19 cellular contexts compared by ENCODE assay signal in the genomic region with DNA sequence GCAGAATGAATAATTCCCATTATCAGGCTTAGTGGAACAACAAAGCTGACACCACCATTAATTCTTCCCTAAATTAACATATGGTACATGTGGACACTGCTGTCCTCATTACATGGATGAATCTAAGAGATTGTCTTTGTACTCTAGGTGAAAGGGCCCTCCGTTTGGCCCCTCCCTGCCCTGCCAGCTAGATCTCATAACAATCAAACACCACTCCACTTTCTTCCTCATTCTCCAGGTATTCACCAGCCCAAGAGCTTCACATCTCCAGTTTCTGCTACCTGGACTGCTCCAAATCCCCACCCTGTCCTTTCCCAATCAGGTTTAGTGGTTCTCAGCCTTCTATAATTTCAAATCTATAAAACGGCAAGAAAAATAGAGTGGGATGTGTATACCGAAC. TPM values are rescaled to one million over a fixed set of nuclear protein-coding genes. Genes with fewer than 3 reads are reported as not detected.
DNase-seq lines count a peak whose midpoint lies in the region; ATAC-seq, FAIRE-seq and TF ChIP-seq lines count a peak whose summit lies in the region.
"Had no signal": no experiment of that assay in that cellular context is flagged by ENCODE, and none has a peak within 500 bp of the region (broad histone marks: within the 10 kb centered on the region; RNA-seq: fewer than 3 reads in every experiment).

No MANE protein-coding gene starts in this region.

- DNase-seq in A549 (ENCODE audit: low read depth in 1 of 2, low spot score in 1 of 2) (no peak), Calu3 (no peak), colonic mucosa (peak; percentile 78), DMS114 treated with DMSO at 0.1 percent for 48 hours (lab: John Stamatoyannopoulos, UW; ENCODE audit: unreplicated experiment) (no peak), thyroid gland (no peak)
- DNase-seq in activated CD4-positive, alpha-beta T cell treated with anti-CD3 and anti-CD28 coated beads, Interleukin-2, amount 10 ng/mL, durations not matched to agents 24 days and 14 days, result no peak
- DNase-seq in stimulated activated naive CD8-positive, alpha-beta T cell treated with anti-CD3 and anti-CD28 coated beads, Interleukin-15, amount 100 ng/mL, for 72 hours, result no peak
- DNase-seq: activated CD4-positive, alpha-beta T cell treated with anti-CD3 and anti-CD28 coated beads for 36 hours; glutamatergic neuron; GOT3; left cardiac atrium; NCI-H69; stimulated activated CD4-positive, alpha-beta T cell treated with anti-CD3 and anti-CD28 coated beads, Interleukin-12 subunit alpha, Interleukin-12 subunit beta, amount 100 ng/mL, for 4 hours had no signal

- peaks cover 7% of the 10 kb centered on the region; the same call in 1 of the 3 replicates for H3K4me1 ChIP-seq in A549
- no peaks in the 10 kb centered on the region for H3K4me1 ChIP-seq in colonic mucosa
- peaks cover 4 to 17% of the 10 kb centered on the region in 2 donors for H3K4me1 ChIP-seq in mucosa of rectum (ENCODE audit: control insufficient read depth in 2 of 2, insufficient read depth in 2 of 2, low read length in 2 of 2)
- peaks cover 0 to 8% of the 10 kb centered on the region in 2 donors for H3K4me1 ChIP-seq in thyroid gland

- peak overlapping the region; percentile 77; the same call in 2 of the 3 replicates for H3K4me2 ChIP-seq in A549

- no peak for ATAC-seq in A549
- ATAC-seq in stimulated activated naive CD8-positive, alpha-beta T cell treated with anti-CD3 and anti-CD28 coated beads, Interleukin-15, amount 100 ng/mL, for 72 hours, result no peak
- ATAC-seq: activated CD4-positive, alpha-beta T cell treated with anti-CD3 and anti-CD28 coated beads for 36 hours; activated T-helper 17 cell treated with anti-CD3 and anti-CD28 coated beads, Interleukin-2, amount 50 U/mL, for 72 hours; left cardiac atrium; Right ventricle myocardium inferior had no signal

- 79% methylated on average over 3 of the region's 3 CpGs for WGBS in A549 (ENCODE audit: missing lambda C conversion rate)
- 91 to 93% methylated on average over 3 of the region's 3 CpGs for WGBS in thyroid gland, 2 donors

- TF ChIP-seq EP300 in A549 (IDR thresholded peaks at IDR 0.05), result no peak

- no peak for TF ChIP-seq POLR2A in A549 (IDR thresholded peaks at IDR 0.05; ENCODE audit: low read length)
- no peak for TF ChIP-seq POLR2A in thyroid gland (IDR thresholded peaks at IDR 0.05)

- intact Hi-C loops in Calu3 (cut with micrococcal nuclease; ENCODE audit: unreplicated experiment), result loop anchor here (5.0 kb wide), 1 partner anchor 35 kb away; a partner anchor contains a TSS
- intact Hi-C loops in colonic mucosa (cut with DNase I), result no loop called here
- intact Hi-C loops in activated CD4-positive, alpha-beta T cell treated with anti-CD3 and anti-CD28 coated beads, Interleukin-2, amount 10 ng/mL, durations not matched to agents 24 days and 14 days (cut with micrococcal nuclease), result no loop called here
- intact Hi-C loops in thyroid gland (cut with DNase I), result no loop called here

- no peak overlapping the region for H3K4me3 ChIP-seq in A549
- no peak overlapping the region for H3K4me3 ChIP-seq in colonic mucosa
- peak overlapping the region; percentile 1 to 99 for H3K4me3 ChIP-seq in mucosa of rectum (ENCODE audit: low read length in 2 of 2)
- H3K4me3 ChIP-seq in thyroid gland (replicated peaks in 1 of 3), result no peak overlapping the region

- POLR2A ChIA-PET in A549 (lab: Yijun Ruan, JAX), result no interaction called here

- H3K4me1 Mint-ChIP-seq in Calu3 (ENCODE audit: low read depth, unreplicated experiment), result peaks cover 41% of the 10 kb centered on the region
- peaks cover 28% of the 10 kb centered on the region for H3K4me1 Mint-ChIP-seq in activated CD4-positive, alpha-beta T cell treated with anti-CD3 and anti-CD28 coated beads, Interleukin-2, amount 10 ng/mL, durations not matched to agents 24 days and 14 days
- peaks cover 50% of the 10 kb centered on the region for H3K4me1 Mint-ChIP-seq in stimulated activated naive CD8-positive, alpha-beta T cell treated with anti-CD3 and anti-CD28 coated beads, Interleukin-15, amount 100 ng/mL, for 72 hours

- no peak for TF ChIP-seq RAD21 in A549 (conservative IDR thresholded peaks at IDR 0.05 in 1 of 2, IDR thresholded peaks at IDR 0.05 in 1 of 2)

- H3K36me3 Mint-ChIP-seq in Calu3 (ENCODE audit: insufficient read depth, unreplicated experiment), result peaks cover 25% of the 10 kb centered on the region
- peaks cover 14% of the 10 kb centered on the region for H3K36me3 Mint-ChIP-seq in activated CD4-positive, alpha-beta T cell treated with anti-CD3 and anti-CD28 coated beads, Interleukin-2, amount 10 ng/mL, durations not matched to agents 24 days and 14 days (ENCODE audit: low read depth)

- H3K9ac ChIP-seq in colonic mucosa (ENCODE audit: low read depth in 2 of 2, low read length in 2 of 2), result peak overlapping the region in 1 of 2 donors; percentile 10
- H3K9ac ChIP-seq in mucosa of rectum (ENCODE audit: low read depth in 1 of 2, low read length in 2 of 2), result peak overlapping the region in 1 of 2 donors; percentile 9

- no peaks in the 10 kb centered on the region for H3K27me3 ChIP-seq in colonic mucosa
- no peaks in the 10 kb centered on the region for H3K27me3 ChIP-seq in mucosa of rectum (ENCODE audit: control insufficient read depth in 2 of 2, insufficient read depth in 2 of 2, low read length in 2 of 2)
- no peaks in the 10 kb centered on the region for H3K27me3 ChIP-seq in thyroid gland

- H3K9me3 ChIP-seq in A549 (no peaks in the 10 kb centered on the region), colonic mucosa (no peaks in the 10 kb centered on the region), mucosa of rectum (ENCODE audit: control insufficient read depth in 2 of 2, low read length in 2 of 2) (no peaks in the 10 kb centered on the region), thyroid gland (no peaks in the 10 kb centered on the region)

- BruUV-seq in Calu3 (replicated peaks; lab: Mats Ljungman, UMichigan), result no TSS peak

- H3K9me3 Mint-ChIP-seq in Calu3 (ENCODE audit: low read depth, unreplicated experiment), result no peaks in the 10 kb centered on the region
- H3K9me3 Mint-ChIP-seq in activated CD4-positive, alpha-beta T cell treated with anti-CD3 and anti-CD28 coated beads, Interleukin-2, amount 10 ng/mL, durations not matched to agents 24 days and 14 days, result no peaks in the 10 kb centered on the region
- H3K9me3 Mint-ChIP-seq in stimulated activated naive CD8-positive, alpha-beta T cell treated with anti-CD3 and anti-CD28 coated beads, Interleukin-15, amount 100 ng/mL, for 72 hours, result peaks cover 0 to 4% of the 10 kb centered on the region in 2 donors
- H3K9me3 Mint-ChIP-seq: activated T-helper 17 cell treated with anti-CD3 and anti-CD28 coated beads, Interleukin-2, amount 50 U/mL, for 72 hours had no signal

- no peak for FAIRE-seq in A549 (lab: Jason Lieb, UNC)
- FAIRE-seq: endometrium, TTC549 had no signal

- H3K27ac Mint-ChIP-seq in Calu3 (ENCODE audit: unreplicated experiment), result peak overlapping the region; percentile 56
- no peak overlapping the region for H3K27ac Mint-ChIP-seq in activated CD4-positive, alpha-beta T cell treated with anti-CD3 and anti-CD28 coated beads, Interleukin-2, amount 10 ng/mL, durations not matched to agents 24 days and 14 days
- H3K27ac Mint-ChIP-seq in stimulated activated naive CD8-positive, alpha-beta T cell treated with anti-CD3 and anti-CD28 coated beads, Interleukin-15, amount 100 ng/mL, for 72 hours, result no peak overlapping the region
- H3K27ac Mint-ChIP-seq: activated CD4-positive, alpha-beta T cell treated with anti-CD3 and anti-CD28 coated beads for 36 hours; activated T-helper 17 cell treated with anti-CD3 and anti-CD28 coated beads, Interleukin-2, amount 50 U/mL, for 72 hours; brain had no signal

- CTCF ChIA-PET in A549 (lab: Yijun Ruan, JAX), result no interaction called here
- CTCF ChIA-PET in Calu3 (lab: Charles Lee), result interaction anchor here (2.2 kb wide), 1 partner anchor 10 kb away, joined by 10 read pairs; no protein-coding TSS in a partner anchor

- H3K27me3 Mint-ChIP-seq in Calu3 (ENCODE audit: unreplicated experiment), result no peaks in the 10 kb centered on the region
- H3K27me3 Mint-ChIP-seq in activated CD4-positive, alpha-beta T cell treated with anti-CD3 and anti-CD28 coated beads, Interleukin-2, amount 10 ng/mL, durations not matched to agents 24 days and 14 days, result peaks cover 2% of the 10 kb centered on the region
- no peaks in the 10 kb centered on the region for H3K27me3 Mint-ChIP-seq in stimulated activated naive CD8-positive, alpha-beta T cell treated with anti-CD3 and anti-CD28 coated beads, Interleukin-15, amount 100 ng/mL, for 72 hours
- H3K27me3 Mint-ChIP-seq: activated CD4-positive, alpha-beta T cell treated with anti-CD3 and anti-CD28 coated beads for 36 hours; activated T-helper 17 cell treated with anti-CD3 and anti-CD28 coated beads, Interleukin-2, amount 50 U/mL, for 72 hours had no signal

- peak overlapping the region; percentile 77 for H3K4me3 Mint-ChIP-seq in Calu3 (ENCODE audit: low read depth, unreplicated experiment)
- no peak overlapping the region for H3K4me3 Mint-ChIP-seq in activated CD4-positive, alpha-beta T cell treated with anti-CD3 and anti-CD28 coated beads, Interleukin-2, amount 10 ng/mL, durations not matched to agents 24 days and 14 days
- no peak overlapping the region for H3K4me3 Mint-ChIP-seq in stimulated activated naive CD8-positive, alpha-beta T cell treated with anti-CD3 and anti-CD28 coated beads, Interleukin-15, amount 100 ng/mL, for 72 hours
- H3K4me3 Mint-ChIP-seq: activated CD4-positive, alpha-beta T cell treated with anti-CD3 and anti-CD28 coated beads for 36 hours had no signal

- TF ChIP-seq CTCF in A549 (IDR thresholded peaks at IDR 0.05), result no peak
- TF ChIP-seq CTCF in Calu3 (IDR thresholded peaks at IDR 0.05; ENCODE audit: unreplicated experiment), result no peak
- TF ChIP-seq CTCF in colonic mucosa (IDR thresholded peaks at IDR 0.05), result no peak
- no peak for TF ChIP-seq CTCF in thyroid gland (IDR thresholded peaks at IDR 0.05)

- H3K27ac ChIP-seq in A549 (no peak overlapping the region), colonic mucosa (peak overlapping the region; percentile 41), mucosa of rectum (ENCODE audit: low read depth in 2 of 2, low read length in 2 of 2) (peak overlapping the region; percentile 8 to 26), thyroid gland (no peak overlapping the region)

- no peaks in the 10 kb centered on the region for H3K36me3 ChIP-seq in colonic mucosa
- H3K36me3 ChIP-seq in mucosa of rectum (ENCODE audit: control insufficient read depth in 2 of 2, insufficient read depth in 2 of 2, low read length in 2 of 2), result peaks cover 3 to 10% of the 10 kb centered on the region in 2 donors
- H3K36me3 ChIP-seq in thyroid gland, result no peaks in the 10 kb centered on the region

RNA-seq across cellular contexts. Expression of a gene that starts 3.8 kb away (rescaled TPM):
- polyA plus RNA-seq in A549 (2011; rRNA removed), result 85.2 and 113 TPM in 2 replicates
- 11.7 and 13.4 TPM in 2 replicates for polyA plus RNA-seq in A549 (2012; cell fraction: cytosol; rRNA removed)
- 4.6 and 6.1 TPM in 2 replicates for polyA plus RNA-seq in A549 (2012; cell fraction: nucleus; rRNA removed)
- 42.3 to 53.4 TPM (median 51.5 TPM) in 3 replicates for polyA plus RNA-seq in A549 (2017; fragmentation: RNase III; extraction: RNeasy Plus Mini Kit Qiagen cat#74134 plus additional on column Dnase treatment)
- polyA minus RNA-seq in A549 (2011; rRNA and poly(A)+ RNA removed), result 17.9 and 20.2 TPM in 2 replicates
- 48.2 and 50.5 TPM in 2 replicates for total RNA-seq in Calu3 (2022)
- 100 to 1,000 TPM; 138 to 219 TPM for total RNA-seq in colonic mucosa
- 12.1 and 13.0 TPM in 2 replicates for total RNA-seq in activated CD4-positive, alpha-beta T cell treated with anti-CD3 and anti-CD28 coated beads, Interleukin-2, amount 10 ng/mL, durations not matched to agents 24 days and 14 days
- 100 to 1,000 TPM in 1 of 4 donors, 10 to 100 TPM in 3; 23.4 to 147 (median 61.8) TPM for total RNA-seq in thyroid gland

RNA-seq across cellular contexts. Expression of a gene that starts 35.1 kb away (rescaled TPM):
- polyA plus RNA-seq in A549 (2011; rRNA removed) (29.9 and 44.0 TPM in 2 replicates), A549 (2017; fragmentation: RNase III; extraction: RNeasy Plus Mini Kit Qiagen cat#74134 plus additional on column Dnase treatment) (35.8 to 37.3 TPM (median 36.7 TPM) in 3 replicates)
- polyA plus RNA-seq in A549 (2012; cell fraction: cytosol; rRNA removed), result 13.1 and 15.0 TPM in 2 replicates
- polyA plus RNA-seq in A549 (2012; cell fraction: nucleus; rRNA removed), result 11.9 and 12.4 TPM in 2 replicates
- polyA minus RNA-seq in A549 (2011; rRNA and poly(A)+ RNA removed), result 7.4 and 12.4 TPM in 2 replicates
- total RNA-seq in Calu3 (2022) (15.7 and 16.8 TPM in 2 replicates), colonic mucosa (10 to 100 TPM; 31.4 to 52.0 TPM), thyroid gland (10 to 100 TPM; 20.4 to 38.2 (median 28.4) TPM)
- 16.5 and 17.4 TPM in 2 replicates for total RNA-seq in activated CD4-positive, alpha-beta T cell treated with anti-CD3 and anti-CD28 coated beads, Interleukin-2, amount 10 ng/mL, durations not matched to agents 24 days and 14 days

Comparison
In these comparisons a context has a peak if more than half of its experiments do, and no peak if none do; other contexts are left out.
1. H3K27ac ChIP-seq: peak in colonic mucosa (single experiment) and mucosa of rectum (2 of 2); none in A549 (0 of 2) and thyroid gland (0 of 3).
2. H3K4me3 ChIP-seq: peak in mucosa of rectum (2 of 2); none in A549 (single experiment), colonic mucosa (single experiment) and thyroid gland (0 of 3).